Comparison of ENCODE assay signal across 29 cellular contexts in the genomic region with DNA sequence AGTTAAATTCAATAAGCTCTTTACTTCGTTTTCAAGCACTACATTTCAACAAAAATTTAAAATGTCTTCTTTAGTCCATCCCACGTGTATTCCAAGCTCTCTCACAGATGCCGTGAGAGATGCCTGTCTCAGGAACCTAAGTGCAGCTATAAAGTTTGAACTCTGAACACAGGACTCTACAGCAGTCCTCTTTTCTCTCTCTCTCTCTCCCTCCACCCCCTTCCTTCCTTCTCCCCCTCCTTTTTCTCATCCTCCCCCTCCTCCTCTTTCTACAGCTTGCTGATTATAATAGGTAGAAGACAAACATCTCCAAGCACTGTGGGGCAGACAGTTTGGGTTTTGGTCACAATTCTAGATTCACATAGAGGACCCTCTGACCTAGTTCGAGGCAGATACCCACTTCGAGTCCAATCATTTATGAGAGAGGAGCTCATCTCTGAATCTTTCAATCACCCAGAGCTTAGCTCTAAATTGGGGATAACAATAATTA.
"Had no signal": no experiment of that assay in that cellular context is flagged by ENCODE, and none has a peak within 500 bp of the region (broad histone marks: within the 10 kb centered on the region; RNA-seq: fewer than 3 reads in every experiment).

No MANE protein-coding gene starts in this region.

- H3K4me1 ChIP-seq: ascending aorta, breast epithelium, colonic mucosa, esophagus squamous epithelium, gastrocnemius medialis, heart left ventricle had no signal

- H3K4me3 ChIP-seq: ascending aorta, breast epithelium, cardiac muscle cell, colonic mucosa, esophagus squamous epithelium, gastrocnemius medialis, heart left ventricle had no signal

- ATAC-seq: activated CD4-positive, alpha-beta T cell treated with anti-CD3 and anti-CD28 coated beads for 36 hours; activated CD8-positive, alpha-beta memory T cell treated with anti-CD3 and anti-CD28 coated beads, Interleukin-2, amount 10 ng/mL, durations not matched to agents 7 days and 5 days; activated CD8-positive, alpha-beta T cell treated with anti-CD3 and anti-CD28 coated beads, Interleukin-2, amount 10 ng/mL, durations not matched to agents 7 days and 5 days; activated naive CD4-positive, alpha-beta T cell treated with anti-CD3 and anti-CD28 coated beads, Interleukin-2, amount 50 U/mL, for 72 hours; gastrocnemius medialis; heart left ventricle had no signal

- H3K27ac ChIP-seq: ascending aorta, breast epithelium, cardiac muscle cell, colonic mucosa, epithelial cell of prostate, esophagus squamous epithelium, gastrocnemius medialis, heart left ventricle had no signal

- H3K27me3 ChIP-seq: ascending aorta, breast epithelium, cardiac muscle cell, colonic mucosa, gastrocnemius medialis, heart left ventricle had no signal

- DNase-seq: activated CD4-positive, alpha-beta memory T cell treated with anti-CD3 and anti-CD28 coated beads for 36 hours; activated CD4-positive, alpha-beta T cell treated with anti-CD3 and anti-CD28 coated beads for 36 hours; activated CD4-positive, alpha-beta T cell treated with anti-CD3 and anti-CD28 coated beads, Interleukin-2, amount 10 ng/mL, durations not matched to agents 24 days and 14 days; activated CD4-positive, CD25-positive, alpha-beta regulatory T cell; activated CD4-positive, CD25-positive, alpha-beta regulatory T cell treated with anti-CD3 and anti-CD28 coated beads, Interleukin-2, amount 50 U/mL, for 72 hours; activated CD8-positive, alpha-beta memory T cell treated with anti-CD3 and anti-CD28 coated beads, Interleukin-2, amount 10 ng/mL, durations not matched to agents 7 days and 5 days; activated CD8-positive, alpha-beta memory T cell treated with anti-CD3 and anti-CD28 coated beads, Interleukin-2, amount 50 U/mL, for 4 hours; activated CD8-positive, alpha-beta T cell treated with anti-CD3 and anti-CD28 coated beads, Interleukin-2, amount 10 ng/mL, durations not matched to agents 7 days and 5 days; activated gamma-delta T cell; activated naive CD4-positive, alpha-beta T cell; activated naive CD4-positive, alpha-beta T cell treated with anti-CD3 and anti-CD28 coated beads, Interleukin-2, amount 10 ng/mL, durations not matched to agents 7 days and 5 days; activated naive CD8-positive, alpha-beta T cell treated with anti-CD3 and anti-CD28 coated beads, Interleukin-2, amount 10 ng/mL, durations not matched to agents 7 days and 5 days; activated T-cell treated with anti-CD3 and anti-CD28 coated beads, Interleukin-2, amount 50 U/mL, for 1 hour; activated T-cell treated with anti-CD3 and anti-CD28 coated beads, Interleukin-2, amount 50 U/mL, for 48 hours; central memory CD4-positive, alpha-beta T cell; cerebellar nuclear complex; colonic mucosa; effector CD8-positive, alpha-beta T cell; esophagus squamous epithelium; foreskin fibroblast; gastrocnemius medialis; glutamatergic neuron; heart left ventricle; T-helper 2 cell had no signal

- H3K36me3 ChIP-seq: ascending aorta, breast epithelium, cardiac muscle cell, colonic mucosa, esophagus squamous epithelium, gastrocnemius medialis, heart left ventricle had no signal

- H3K9me3 ChIP-seq: ascending aorta, breast epithelium, colonic mucosa, esophagus squamous epithelium, gastrocnemius medialis, heart left ventricle had no signal
